In genomic region chr6:17706580-17707370, GRCh38 we compare ENCODE assay signal across 8 cellular contexts. TPM values are rescaled to one million over a fixed set of nuclear protein-coding genes. Genes with fewer than 3 reads are reported as not detected.
DNase-seq lines count a peak whose midpoint lies in the region; ATAC-seq and TF ChIP-seq lines count a peak whose summit lies in the region.

Gene NUP153, minus strand, starts transcription at chr6:17706925. Its CDS starts 538 bp downstream, at chr6:17706387.

- H3K9me3 ChIP-seq in adipocyte (ENCODE audit: control insufficient read depth, low read length) (no peaks in the 10 kb centered on the region), cardiac muscle cell (ENCODE audit: low read depth) (no peaks in the 10 kb centered on the region), parathyroid adenoma (ENCODE audit: control insufficient read depth, low read length) (no peaks in the 10 kb centered on the region), tibial nerve (no peaks in the 10 kb centered on the region)

- TF ChIP-seq POLR2A in tibial nerve (IDR thresholded peaks at IDR 0.05) = peak; percentile 83 to 96

- H3K27me3 ChIP-seq in adipocyte (replicated peaks; ENCODE audit: control insufficient read depth, insufficient read depth, low read length) (no peaks in the 10 kb centered on the region), cardiac muscle cell (no peaks in the 10 kb centered on the region), parathyroid adenoma (ENCODE audit: control insufficient read depth, insufficient read depth, low read length) (no peaks in the 10 kb centered on the region), tibial nerve (no peaks in the 10 kb centered on the region)

- peak; percentile 77 for ATAC-seq in HG02798 (IDR thresholded peaks at IDR 0.05; ENCODE audit: poor library complexity, unreplicated experiment)

- H3K36me3 ChIP-seq in adipocyte (ENCODE audit: control insufficient read depth, insufficient read depth, low read length, severe bottlenecking) = no peaks in the 10 kb centered on the region
- no peaks in the 10 kb centered on the region for H3K36me3 ChIP-seq in cardiac muscle cell
- H3K36me3 ChIP-seq in parathyroid adenoma (ENCODE audit: control insufficient read depth, insufficient read depth, low read length) = no peaks in the 10 kb centered on the region
- H3K36me3 ChIP-seq in tibial nerve = no peaks in the 10 kb centered on the region

- H3K9ac ChIP-seq in adipocyte (ENCODE audit: low read length) = peak within 1 kb of the TSS; percentile 97
- peak within 1 kb of the TSS; percentile 90 for H3K9ac ChIP-seq in parathyroid adenoma

- TF ChIP-seq CTCF in GM12875 (IDR thresholded peaks at IDR 0.05; ENCODE audit: borderline replicate concordance, insufficient read depth, low read depth, low read length) (no peak), cardiac muscle cell (IDR thresholded peaks at IDR 0.05; ENCODE audit: low read depth, low read length) (no peak), parathyroid adenoma (IDR thresholded peaks at IDR 0.05) (no peak), tibial nerve (IDR thresholded peaks at IDR 0.05) (peak in 1 of 5 experiments; percentile 43)

- TF ChIP-seq EP300 in tibial nerve (IDR thresholded peaks at IDR 0.05) = peak; percentile 95 to 99

- peak within 1 kb of the TSS; percentile 61 for H3K4me2 ChIP-seq in parathyroid adenoma (ENCODE audit: low read length)

- H3K79me2 ChIP-seq in parathyroid adenoma = peaks cover 24% of the 10 kb centered on the region

- 0 to 1% methylated on average over 33 to 44 of the region's 69 CpGs for WGBS in tibial nerve, 2 donors

- H3K4me1 ChIP-seq in adipocyte (ENCODE audit: control insufficient read depth, insufficient read depth, low read length) (peaks cover 31% of the 10 kb centered on the region), cardiac muscle cell (ENCODE audit: low read depth) (peaks cover 11% of the 10 kb centered on the region), parathyroid adenoma (peaks cover 3% of the 10 kb centered on the region), tibial nerve (peaks cover 0 to 37% (median 25%) of the 10 kb centered on the region in 4 donors)

- peak within 1 kb of the TSS; percentile 98 for H3K27ac ChIP-seq in cardiac muscle cell
- peak within 1 kb of the TSS; percentile 93 for H3K27ac ChIP-seq in parathyroid adenoma
- H3K27ac ChIP-seq in tibial nerve = peak within 1 kb of the TSS; percentile 88 to 100 (median 100)

- H3K4me3 ChIP-seq in GM12875 (ENCODE audit: low read depth, low read length) (peak within 1 kb of the TSS; percentile 77), adipocyte (ENCODE audit: low read length) (peak within 1 kb of the TSS; percentile 94), cardiac muscle cell (peak within 1 kb of the TSS; percentile 77), parathyroid adenoma (ENCODE audit: low read depth, low read length) (peak within 1 kb of the TSS; percentile 86), tibial nerve (peak within 1 kb of the TSS; percentile 61 to 99 (median 96))

- DNase-seq in NCI-H1436 (lab: John Stamatoyannopoulos, UW) (peak; percentile 98), T follicular helper cell (ENCODE audit: low read depth) (peak; percentile 100), adipocyte (ENCODE audit: low read depth) (peak; percentile 99), cardiac muscle cell (ENCODE audit: low read depth in 1 of 2, low spot score in 1 of 2) (peak; percentile 97 to 99), tibial nerve (ENCODE audit: low spot score in 2 of 2) (peak; percentile 98 to 100)

- H2AFZ ChIP-seq in parathyroid adenoma = peak within 1 kb of the TSS; percentile 90

RNA-seq across cellular contexts. Expression of gene NUP153, which starts in this region (rescaled TPM):
- total RNA-seq in cardiac muscle cell (18.1 and 26.2 TPM in 2 replicates), tibial nerve (10 to 100 TPM; 30.0 to 33.5 (median 33.0) TPM)
- polyA plus RNA-seq in cardiac muscle cell = 9.2 and 14.8 TPM in 2 replicates

Comparison
In these comparisons a context has a peak if more than half of its experiments do, and no peak if none do; other contexts are left out.
1. Peak in every context shown above with its lines: DNase-seq, ATAC-seq, H3K4me3 ChIP-seq and H3K27ac ChIP-seq.